In genomic region chr2:46915281-46915810, GRCh38 we compare ENCODE assay signal across 8 cellular contexts. TPM values are rescaled to one million over a fixed set of nuclear protein-coding genes. Genes with fewer than 3 reads are reported as not detected.
DNase-seq lines count a peak whose midpoint lies in the region; ATAC-seq and TF ChIP-seq lines count a peak whose summit lies in the region.

MCFD2 (minus strand) TSS chr2:46915806; CDS start chr2:46909171, 6,635 bp downstream.

- no peak for DNase-seq in DND-41
- no peak for DNase-seq in H7
- DNase-seq in NT2/D1 (ENCODE audit: low read depth, low spot score), result no peak
- no peak for DNase-seq in GOT3 (lab: John Stamatoyannopoulos, UW)

- H2AFZ ChIP-seq in DND-41 (ENCODE audit: low read depth, low read length), result peak within 1 kb of the TSS; percentile 89

- no peak for TF ChIP-seq CTCF in DND-41 (IDR thresholded peaks at IDR 0.05; ENCODE audit: borderline replicate concordance, extremely low read depth, low read length, poor library complexity, severe bottlenecking)
- no peak for TF ChIP-seq CTCF in liver (IDR thresholded peaks at IDR 0.05; ENCODE audit: low read depth, low read length, missing input control)

- peaks cover 15% of the 10 kb centered on the region for H3K36me3 ChIP-seq in DND-41 (ENCODE audit: insufficient read depth, low read length)
- no peaks in the 10 kb centered on the region for H3K36me3 ChIP-seq in H7 (replicated peaks; ENCODE audit: control insufficient read depth, insufficient read depth, low read length)
- peaks cover 30% of the 10 kb centered on the region for H3K36me3 ChIP-seq in NT2/D1 (ENCODE audit: insufficient read depth, insufficient read length, low read length)
- no peaks in the 10 kb centered on the region for H3K36me3 ChIP-seq in liver (ENCODE audit: control insufficient read depth in 4 of 4, insufficient read depth in 3 of 4, low read depth in 1 of 4, low read length in 3 of 4)
- H3K36me3 ChIP-seq in stomach smooth muscle (ENCODE audit: control insufficient read depth in 2 of 2, insufficient read depth in 2 of 2, low read length in 2 of 2), result peaks cover under 1 to 2% of the 10 kb centered on the region in 2 donors

- H3K4me3 ChIP-seq in DND-41 (ENCODE audit: low read depth in 1 of 2, low read length in 2 of 2), result peak within 1 kb of the TSS; percentile 70 to 79
- peak within 1 kb of the TSS; percentile 92 for H3K4me3 ChIP-seq in H7 (ENCODE audit: insufficient read depth, low read depth, low read length)
- peak within 1 kb of the TSS; percentile 93 for H3K4me3 ChIP-seq in NT2/D1 (ENCODE audit: insufficient read length, low read depth)
- peak within 1 kb of the TSS; percentile 81 to 91 (median 89) for H3K4me3 ChIP-seq in liver (ENCODE audit: low read depth in 1 of 3, low read length in 3 of 3)
- peak within 1 kb of the TSS; percentile 64 to 96 for H3K4me3 ChIP-seq in stomach smooth muscle (ENCODE audit: low read length in 2 of 2)

- peak within 1 kb of the TSS; percentile 92 for H3K4me2 ChIP-seq in DND-41 (ENCODE audit: insufficient read depth, low read length)

- H3K9ac ChIP-seq in DND-41 (ENCODE audit: low read depth, low read length) (peak within 1 kb of the TSS; percentile 95), NT2/D1 (ENCODE audit: insufficient read length, low read depth) (peak within 1 kb of the TSS; percentile 95), liver (ENCODE audit: low read depth in 1 of 2, low read length in 2 of 2) (peak within 1 kb of the TSS; percentile 91 to 95), stomach smooth muscle (ENCODE audit: low read length in 2 of 2) (peak within 1 kb of the TSS; percentile 95 to 97)

- WGBS in liver, result under 1% methylated on average over 38 of the region's 38 CpGs

- H3K79me2 ChIP-seq in DND-41 (ENCODE audit: insufficient read depth, low read length), result peaks cover 82% of the 10 kb centered on the region

- H3K9me3 ChIP-seq in DND-41 (ENCODE audit: insufficient read depth, low read length, severe bottlenecking) (no peaks in the 10 kb centered on the region), NT2/D1 (ENCODE audit: insufficient read depth, low read length) (no peaks in the 10 kb centered on the region), liver (ENCODE audit: control insufficient read depth in 4 of 4, low read length in 3 of 4) (no peaks in the 10 kb centered on the region), stomach smooth muscle (ENCODE audit: control insufficient read depth in 2 of 2, low read length in 2 of 2) (no peaks in the 10 kb centered on the region)

- no peak for TF ChIP-seq RAD21 in liver (IDR thresholded peaks at IDR 0.05)

- peak; percentile 63 for ATAC-seq in DND-41 (ENCODE audit: insufficient read depth, low read depth)
- ATAC-seq in GM18858 (IDR thresholded peaks at IDR 0.05; ENCODE audit: unreplicated experiment), result no peak

- peaks cover 24% of the 10 kb centered on the region for H4K20me1 ChIP-seq in DND-41 (ENCODE audit: insufficient read depth, low read length)

- H3K27me3 ChIP-seq in DND-41 (ENCODE audit: insufficient read depth, low read length, poor library complexity) (no peaks in the 10 kb centered on the region), H7 (ENCODE audit: control insufficient read depth, insufficient read depth, low read length) (no peaks in the 10 kb centered on the region), NT2/D1 (ENCODE audit: insufficient read depth, insufficient read length) (no peaks in the 10 kb centered on the region), liver (ENCODE audit: control insufficient read depth in 4 of 4, insufficient read depth in 4 of 4, low read length in 3 of 4) (no peaks in the 10 kb centered on the region), stomach smooth muscle (ENCODE audit: control insufficient read depth in 1 of 2, insufficient read depth in 2 of 2, low read length in 2 of 2) (no peaks in the 10 kb centered on the region)

- H3K4me1 ChIP-seq in DND-41 (ENCODE audit: insufficient read depth, low read length), result peaks cover 48% of the 10 kb centered on the region
- peaks cover 5% of the 10 kb centered on the region for H3K4me1 ChIP-seq in NT2/D1 (ENCODE audit: insufficient read depth, insufficient read length)
- H3K4me1 ChIP-seq in liver (ENCODE audit: control insufficient read depth in 4 of 4, insufficient read depth in 4 of 4, low read length in 3 of 4), result peaks cover 4 to 31% (median 21%) of the 10 kb centered on the region in 4 donors
- peaks cover 20% of the 10 kb centered on the region for H3K4me1 ChIP-seq in stomach smooth muscle (ENCODE audit: control insufficient read depth, insufficient read depth, low read length)

- peak within 1 kb of the TSS; percentile 87 for H3K27ac ChIP-seq in DND-41 (ENCODE audit: low read length)
- H3K27ac ChIP-seq in cingulate gyrus (ENCODE audit: low read depth, low read length), result peak within 1 kb of the TSS; percentile 93
- H3K27ac ChIP-seq in liver (ENCODE audit: low read depth in 1 of 2, low read length in 2 of 2), result peak within 1 kb of the TSS; percentile 89 to 93
- peak within 1 kb of the TSS; percentile 94 for H3K27ac ChIP-seq in stomach smooth muscle (ENCODE audit: low read length)

TF ChIP-seq in liver, 16 proteins besides CTCF, POLR2A, EP300 and RAD21:
- no peak for TF ChIP-seq JUND (IDR thresholded peaks at IDR 0.05)
- TF ChIP-seq SP1 (IDR thresholded peaks at IDR 0.05), result no peak
- TF ChIP-seq FOXA2 (IDR thresholded peaks at IDR 0.05), result no peak
- no peak for TF ChIP-seq HNF4G (IDR thresholded peaks at IDR 0.05)
- no peak for TF ChIP-seq HNF4A (conservative IDR thresholded peaks at IDR 0.05)
- no peak for TF ChIP-seq YY1 (IDR thresholded peaks at IDR 0.05)
- TF ChIP-seq EGR1 (IDR thresholded peaks at IDR 0.05; ENCODE audit: low read depth in 2 of 2), result no peak
- TF ChIP-seq RXRA (IDR thresholded peaks at IDR 0.05), result no peak
- no peak for TF ChIP-seq MAX (IDR thresholded peaks at IDR 0.05)
- no peak for TF ChIP-seq REST (IDR thresholded peaks at IDR 0.05)
- TF ChIP-seq GABPA (IDR thresholded peaks at IDR 0.05 in 1 of 2, conservative IDR thresholded peaks at IDR 0.05 in 1 of 2), result no peak
- no peak for TF ChIP-seq ATF3 (IDR thresholded peaks at IDR 0.05)
- no peak for TF ChIP-seq FOXA1 (IDR thresholded peaks at IDR 0.05)
- TF ChIP-seq ZBTB33 (IDR thresholded peaks at IDR 0.05), result no peak
- no peak for TF ChIP-seq TAF1 (conservative IDR thresholded peaks at IDR 0.05)
- TF ChIP-seq NR2F2 (IDR thresholded peaks at IDR 0.05), result no peak

RNA-seq across cellular contexts. Expression of gene MCFD2, which starts in this region (rescaled TPM):
- total RNA-seq in H7 (2014; rRNA removed; shearing (Covaris generic)), result 65.5 and 76.3 TPM in 2 replicates
- total RNA-seq in liver, result 100 to 1,000 TPM in 1 of 2 donors, 10 to 100 TPM in 1; 81.8 to 148 TPM
- 100 to 1,000 TPM; 118 to 140 TPM for polyA plus RNA-seq in liver
